Comparison of ENCODE assay signal across 8 cellular contexts in the genomic region with DNA sequence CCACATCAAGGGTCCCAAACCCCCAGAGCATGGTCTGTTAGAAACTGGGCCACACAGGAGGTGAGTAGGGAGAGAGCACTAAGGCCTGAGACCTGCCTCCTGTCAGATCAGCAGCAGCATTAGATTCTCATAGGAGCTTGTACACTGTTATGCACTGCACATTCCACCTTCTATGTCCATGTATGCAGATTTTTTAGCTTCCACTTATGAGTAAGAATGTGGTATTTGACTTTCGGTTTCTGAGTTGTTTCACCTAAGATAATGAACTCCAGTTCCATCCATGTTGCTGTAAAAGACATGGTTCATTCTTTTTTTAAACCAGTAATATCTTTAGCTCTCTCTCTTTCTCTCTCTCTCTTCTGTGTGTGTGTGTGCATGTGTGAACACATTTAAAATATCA. TPM values are rescaled to one million over a fixed set of nuclear protein-coding genes. Genes with fewer than 3 reads are reported as not detected.
A peak's percentile ranks its signal among the peaks of the same experiment; 100 is the strongest.
DNase-seq lines count a peak whose midpoint lies in the region; ATAC-seq and TF ChIP-seq lines count a peak whose summit lies in the region.

No MANE protein-coding gene starts in this region.

- H3K36me3 ChIP-seq in MM.1S (replicated peaks; ENCODE audit: insufficient read depth, low read length) (no peaks in the 10 kb centered on the region), lower lobe of right lung (no peaks in the 10 kb centered on the region)

- no peak overlapping the region for H3K9ac ChIP-seq in MM.1S (ENCODE audit: low read length)

- H3K9me3 ChIP-seq in MM.1S (replicated peaks; ENCODE audit: insufficient read depth, low read length): no peaks in the 10 kb centered on the region
- H3K9me3 ChIP-seq in lower lobe of right lung: no peaks in the 10 kb centered on the region

- TF ChIP-seq CTCF in MM.1S (IDR thresholded peaks at IDR 0.05; ENCODE audit: low read length): no peak
- TF ChIP-seq CTCF in lower lobe of right lung (IDR thresholded peaks at IDR 0.05): no peak

- H3K9me2 ChIP-seq in MM.1S (replicated peaks; ENCODE audit: insufficient read depth, low read length): no peaks in the 10 kb centered on the region

- H3K4me2 ChIP-seq in MM.1S (ENCODE audit: low read depth, low read length): peak overlapping the region; percentile 53

- no peaks in the 10 kb centered on the region for H3K79me2 ChIP-seq in MM.1S (ENCODE audit: low read length)

- peak overlapping the region; percentile 48; the same call in 1 of the 2 replicates for H3K27ac ChIP-seq in MM.1S (ENCODE audit: low read length)
- H3K27ac ChIP-seq in lower lobe of right lung: no peak overlapping the region

- H3K4me3 ChIP-seq in MM.1S (ENCODE audit: low read length): 0 out of 2 replicates have a peak overlapping the region, but pooled peaks have one; percentile 4
- no peak overlapping the region for H3K4me3 ChIP-seq in lower lobe of right lung

- H3F3A ChIP-seq in MM.1S (ENCODE audit: insufficient read depth, low read length): peaks cover 18% of the 10 kb centered on the region

- H3K27me3 ChIP-seq in MM.1S (replicated peaks; ENCODE audit: insufficient read depth, low read length) (no peaks in the 10 kb centered on the region), lower lobe of right lung (ENCODE audit: low read depth) (no peaks in the 10 kb centered on the region)

- no peaks in the 10 kb centered on the region for H4K20me1 ChIP-seq in MM.1S (ENCODE audit: insufficient read depth, low read length)

- DNase-seq in MM.1S: peak; percentile 78
- DNase-seq in lower lobe of right lung: no peak
- no peak for DNase-seq in activated gamma-delta T cell treated with Interleukin-2 at 50 U/mL for 16 hours
- DNase-seq in activated CD8-positive, alpha-beta memory T cell treated with anti-CD3 and anti-CD28 coated beads for 24 hours: no peak
- no peak for DNase-seq in iPS-NIHi11 (ENCODE audit: low spot score)
- DNase-seq in EL: no peak

- peak; percentile 94 for ATAC-seq in GM18868 (IDR thresholded peaks at IDR 0.05; ENCODE audit: unreplicated experiment)
- peak; percentile 89 for ATAC-seq in GM21786 (IDR thresholded peaks at IDR 0.05; ENCODE audit: unreplicated experiment)
- peak; percentile 56 to 82 for ATAC-seq in lower lobe of right lung

- intact Hi-C loops in lower lobe of right lung (cut with DNase I): no loop called here

- H2AFZ ChIP-seq in MM.1S (ENCODE audit: low read length): peak overlapping the region; percentile 36

- H3K4me1 ChIP-seq in MM.1S (ENCODE audit: low read length): peaks cover 15% of the 10 kb centered on the region
- peaks cover 16% of the 10 kb centered on the region for H3K4me1 ChIP-seq in lower lobe of right lung

RNA-seq across cellular contexts. Expression of gene GBP6, which starts 0.7 kb away (rescaled TPM):
- total RNA-seq in lower lobe of right lung: 0.68 TPM
